21 cellular contexts compared by ENCODE assay signal in genomic region chr16:521381-522210, GRCh38. TPM values are rescaled to one million over a fixed set of nuclear protein-coding genes. Genes with fewer than 3 reads are reported as not detected.
DNase-seq lines count a peak whose midpoint lies in the region; ATAC-seq, FAIRE-seq and TF ChIP-seq lines count a peak whose summit lies in the region.
"Had no signal": no experiment of that assay in that cellular context is flagged by ENCODE, and none has a peak within 500 bp of the region (broad histone marks: within the 10 kb centered on the region; RNA-seq: fewer than 3 reads in every experiment).

No MANE protein-coding gene starts in this region.

- DNase-seq in K562 (ENCODE audit: extremely low read depth in 1 of 4, low spot score in 3 of 4) (no peak), kidney (peak; percentile 65), transverse colon (peak; percentile 84), anterior cingulate cortex (lab: John Stamatoyannopoulos, UW) (no peak)
- no peak for DNase-seq in activated T-cell treated with anti-CD3 and anti-CD28 coated beads, Interleukin-2, amount 50 U/mL, for 24 hours
- DNase-seq: activated CD4-positive, alpha-beta T cell treated with anti-CD3 and anti-CD28 coated beads for 1 hour; aorta; C1 segment of cervical spinal cord; cortex of kidney; erythroblast; NCI-H146; NCI-H226; SIG-M5; sigmoid colon; stimulated activated CD4-positive, alpha-beta T cell treated with anti-CD3 and anti-CD28 coated beads, Interleukin-4, amount 100 ng/mL, for 1 hour had no signal

- no peaks in the 10 kb centered on the region for H3K9me3 Mint-ChIP-seq in activated T-cell treated with anti-CD3 and anti-CD28 coated beads, Interleukin-2, amount 50 U/mL, for 24 hours
- H3K9me3 Mint-ChIP-seq: T-helper 2 cell treated with Interferon-gamma antibody and Interleukin-4, amounts not matched to agents 5 μg/mL and 100 μg/mL, for 36 hours had no signal

- in situ Hi-C loops in K562 (cut with MboI) (no loop called here), transverse colon (cut with MboI; ENCODE audit: low pct_ligation_motif_present in 1 of 4, low pct_unique_long_range_greater_than_20kb in 1 of 4, low sequenced_read_pairs in 3 of 4) (loop anchor here in 1 of 4 donors (25.0 kb wide), 1 partner anchor 91 kb away; no protein-coding TSS in a partner anchor)

- CTCF ChIA-PET in HEK293 (lab: Yijun Ruan, JAX): interaction anchor here (0.6 kb wide), 1 partner anchor 34 kb away, joined by 3 read pairs; no protein-coding TSS in a partner anchor
- CTCF ChIA-PET in K562 (lab: Yijun Ruan, JAX; ENCODE audit: low intra/inter-chr PET ratio): no interaction called here

- TF ChIP-seq CTCF in HEK293 (tag by site-specific recombination; IDR thresholded peaks at IDR 0.05): no peak
- TF ChIP-seq CTCF in K562 (IDR thresholded peaks at IDR 0.05 in 2 of 3, conservative IDR thresholded peaks at IDR 0.05 in 1 of 3; ENCODE audit: insufficient read depth in 2 of 3, low read depth in 1 of 3, low read length in 3 of 3): peak; percentile 27 to 32 (median 30); a peak in 4 of 6 replicates
- TF ChIP-seq CTCF in kidney (IDR thresholded peaks at IDR 0.05; ENCODE audit: borderline replicate concordance, extremely low read depth, insufficient read depth): no peak
- TF ChIP-seq CTCF in transverse colon (IDR thresholded peaks at IDR 0.05): peak; percentile 29 to 75 (median 53)

- H3K27me3 ChIP-seq in K562 (ENCODE audit: control insufficient read depth in 2 of 2, insufficient read depth in 2 of 2, low read length in 2 of 2): no peaks in the 10 kb centered on the region
- H3K27me3 ChIP-seq in transverse colon: no peaks in the 10 kb centered on the region
- H3K27me3 ChIP-seq: sigmoid colon had no signal

- H3K36me3 ChIP-seq in HEK293 (ENCODE audit: control insufficient read depth in 2 of 2, insufficient read depth in 1 of 2, low read length in 2 of 2): peaks cover 0 to 42% of the 10 kb centered on the region in 2 experiments; a peak in 2 of 3 replicates
- H3K36me3 ChIP-seq in K562 (ENCODE audit: control insufficient read depth, insufficient read depth, low read length): peaks cover 11% of the 10 kb centered on the region; the same call in 2 of the 3 replicates
- H3K36me3 ChIP-seq in kidney (ENCODE audit: control insufficient read depth in 1 of 2, insufficient read depth in 2 of 2, low read length in 2 of 2): peaks cover 16 to 37% of the 10 kb centered on the region in 2 donors
- H3K36me3 ChIP-seq in transverse colon: no peaks in the 10 kb centered on the region

- H3K4me1 ChIP-seq in HEK293 (ENCODE audit: control insufficient read depth, insufficient read depth, low read length) (no peaks in the 10 kb centered on the region), K562 (replicated peaks in 1 of 2; ENCODE audit: control insufficient read depth in 2 of 2, insufficient read depth in 2 of 2, low read length in 2 of 2) (peaks cover 15 to 74% of the 10 kb centered on the region in 2 experiments; a peak in 4 of 5 replicates), kidney (ENCODE audit: control insufficient read depth in 1 of 2, insufficient read depth in 1 of 2, low read depth in 1 of 2, low read length in 2 of 2) (peaks cover 14 to 18% of the 10 kb centered on the region in 2 donors), transverse colon (peaks cover 18 to 35% (median 25%) of the 10 kb centered on the region in 4 donors)

- H3K27ac ChIP-seq in HEK293 (ENCODE audit: extremely low read depth, low read depth, low read length) (no peak overlapping the region), K562 (ENCODE audit: extremely low read depth, low read depth, low read length) (no peak overlapping the region), kidney (ENCODE audit: low read depth in 2 of 2, low read length in 2 of 2) (no peak overlapping the region), transverse colon (peak overlapping the region in 1 of 4 donors; percentile 52)
- H3K27ac ChIP-seq: HL-60, sigmoid colon, thoracic aorta had no signal

- H3K27me3 Mint-ChIP-seq in activated T-cell treated with anti-CD3 and anti-CD28 coated beads, Interleukin-2, amount 50 U/mL, for 24 hours: no peaks in the 10 kb centered on the region

- 0 out of 4 replicates have a peak overlapping the region, but pooled peaks of 1 of the 2 experiments have one; percentile 39 for H3K9ac ChIP-seq in K562 (ENCODE audit: insufficient read depth in 1 of 2, low read depth in 2 of 2, low read length in 2 of 2)
- no peak overlapping the region for H3K9ac ChIP-seq in kidney (ENCODE audit: low read length in 2 of 2)

- H3K4me3 ChIP-seq in HEK293 (ENCODE audit: low read depth, low read length) (no peak overlapping the region), K562 (no peak overlapping the region), kidney (ENCODE audit: low read length in 2 of 2) (no peak overlapping the region), transverse colon (no peak overlapping the region)
- H3K4me3 ChIP-seq: sigmoid colon, thoracic aorta had no signal

- H3K4me3 Mint-ChIP-seq in activated T-cell treated with anti-CD3 and anti-CD28 coated beads, Interleukin-2, amount 50 U/mL, for 24 hours: no peak overlapping the region
- H3K4me3 Mint-ChIP-seq: T-helper 2 cell treated with Interferon-gamma antibody and Interleukin-4, amounts not matched to agents 5 μg/mL and 100 μg/mL, for 36 hours had no signal

- 73% methylated on average over 26 of the region's 34 CpGs for WGBS in K562 (ENCODE audit: insufficient coverage, low coverage, missing lambda C conversion rate)
- WGBS in transverse colon (ENCODE audit: low coverage in 1 of 2), 2 donors: 58 to 60% methylated on average over 1 to 28 of the region's 34 CpGs

- H3K4me2 ChIP-seq in K562 (ENCODE audit: insufficient read depth, low read length): no peak overlapping the region

- peaks cover 30% of the 10 kb centered on the region for H3K4me1 Mint-ChIP-seq in activated T-cell treated with anti-CD3 and anti-CD28 coated beads, Interleukin-2, amount 50 U/mL, for 24 hours (ENCODE audit: low read depth)

- no peak for ATAC-seq in K562
- no peak for ATAC-seq in GM18870 (IDR thresholded peaks at IDR 0.05; ENCODE audit: unreplicated experiment)

- TF ChIP-seq RAD21 in K562 (CRISPR knock-in tag; conservative IDR thresholded peaks at IDR 0.05 in 1 of 2, IDR thresholded peaks at IDR 0.05 in 1 of 2): no peak

- FAIRE-seq in K562 (lab: Jason Lieb, UNC): no peak
- FAIRE-seq in kidney (lab: Jason Lieb, UNC): no peak
- FAIRE-seq: islet of Langerhans had no signal

- TF ChIP-seq EP300 in K562 (IDR thresholded peaks at IDR 0.05; ENCODE audit: low read length): no peak
- no peak for TF ChIP-seq EP300 in transverse colon (IDR thresholded peaks at IDR 0.05; ENCODE audit: low read depth)

- no peak overlapping the region for H3K27ac Mint-ChIP-seq in activated T-cell treated with anti-CD3 and anti-CD28 coated beads, Interleukin-2, amount 50 U/mL, for 24 hours
- H3K27ac Mint-ChIP-seq: T-helper 2 cell treated with Interferon-gamma antibody and Interleukin-4, amounts not matched to agents 5 μg/mL and 100 μg/mL, for 36 hours had no signal

- intact Hi-C loops in K562 (cut with micrococcal nuclease) (no loop called here), kidney (cut with DNase I) (no loop called here), transverse colon (cut with DNase I; ENCODE audit: low total_unique reads) (no loop called here)

- no TSS peak for BruUV-seq in K562 (replicated peaks; lab: Mats Ljungman, UMichigan)

- POLR2A ChIA-PET in HEK293 (lab: Yijun Ruan, JAX): no interaction called here
- POLR2A ChIA-PET in K562 (lab: Yijun Ruan, JAX): interaction anchor here (1.4 kb wide), 1 partner anchor 23 kb away, joined by 4 read pairs; no protein-coding TSS in a partner anchor

- H3K79me2 ChIP-seq in K562 (ENCODE audit: control insufficient read depth, insufficient read depth, low read length): peaks cover 18% of the 10 kb centered on the region

- no peak for TF ChIP-seq POLR2A in K562 (conservative IDR thresholded peaks at IDR 0.05)
- no peak for TF ChIP-seq POLR2A in transverse colon (IDR thresholded peaks at IDR 0.05)

- H3K36me3 Mint-ChIP-seq in activated T-cell treated with anti-CD3 and anti-CD28 coated beads, Interleukin-2, amount 50 U/mL, for 24 hours (ENCODE audit: low read depth): peaks cover 53% of the 10 kb centered on the region

- H3K9me3 ChIP-seq in HEK293 (ENCODE audit: control insufficient read depth, insufficient read depth, low read depth, low read length): no peaks in the 10 kb centered on the region
- H3K9me3 ChIP-seq in K562 (replicated peaks; ENCODE audit: control insufficient read depth, insufficient read depth, low read depth, low read length): no peaks in the 10 kb centered on the region
- no peaks in the 10 kb centered on the region for H3K9me3 ChIP-seq in kidney (ENCODE audit: control insufficient read depth in 1 of 2, low read length in 2 of 2)
- H3K9me3 ChIP-seq in transverse colon: no peaks in the 10 kb centered on the region
- H3K9me3 ChIP-seq: sigmoid colon, thoracic aorta had no signal

- peaks cover 3% of the 10 kb centered on the region; the same call in 1 of the 2 replicates for H4K20me1 ChIP-seq in K562 (replicated peaks; ENCODE audit: control insufficient read depth, insufficient read depth, low read length)

- H3K9me1 ChIP-seq in K562 (ENCODE audit: control insufficient read depth, insufficient read depth, low read length): no peaks in the 10 kb centered on the region

- no peak overlapping the region for H2AFZ ChIP-seq in K562 (ENCODE audit: low read depth, low read length)

RNA-seq across cellular contexts. Expression of gene CAPN15, which starts 5.9 kb away (rescaled TPM):
- total RNA-seq in K562 (2011; cell fraction: chromatin; rRNA removed; ENCODE audit: low replicate concordance): 95.0 and 335 TPM in 2 replicates
- total RNA-seq in K562 (2011; cell fraction: nucleolus; rRNA removed): 221 and 227 TPM in 2 replicates
- total RNA-seq in K562 (2011; cell fraction: nucleoplasm; rRNA removed): 99.2 and 108 TPM in 2 replicates
- total RNA-seq in K562 (2014; rRNA removed) (63.2 and 81.8 TPM in 2 replicates), K562 (2014; rRNA removed; fragmentation: Illumina TruSeq; extraction: Trizol) (4.2 and 4.3 TPM in 2 replicates), K562 (2015; rRNA removed; fragmentation: Illumina TruSeq; extraction: Trizol) (26.1 and 28.1 TPM in 2 replicates), K562 (2021) (105 and 111 TPM in 2 replicates), kidney (52.9 TPM), transverse colon (100 to 1,000 TPM; 108 to 388 (median 175) TPM)
- polyA plus RNA-seq in K562 (2011; rRNA removed) (14.2 and 20.5 TPM in 2 replicates), K562 (2014; fragmentation: Illumina TruSeq; extraction: Trizol) (4.9 and 23.2 TPM in 2 replicates), K562 (2014; fragmentation: Nextera tagmentation; extraction: Ambion mirVana) (under 1 TPM; 0.62 to 0.77 TPM), K562 (2014; rRNA removed) (50.2 and 52.3 TPM in 2 replicates), kidney (ENCODE audit: insufficient read depth, low read depth, low replicate concordance) (17.9 TPM)
- polyA plus RNA-seq in K562 (2011; cell fraction: cytosol; rRNA removed): 20.0 and 89.6 TPM in 2 replicates
- polyA plus RNA-seq in K562 (2011; cell fraction: nucleus; rRNA removed): 120 and 194 TPM in 2 replicates
- polyA plus RNA-seq in K562 (2012): 43.4 and 45.5 TPM in 2 replicates
- 5.4 and 12.8 TPM in 2 replicates for polyA minus RNA-seq in K562 (2011; rRNA and poly(A)+ RNA removed)
- polyA minus RNA-seq in K562 (2011; cell fraction: cytosol; rRNA and poly(A)+ RNA removed): 69.7 and 71.5 TPM in 2 replicates
- 29.7 and 35.1 TPM in 2 replicates for polyA minus RNA-seq in K562 (2011; cell fraction: nucleus; rRNA and poly(A)+ RNA removed)

RNA-seq across cellular contexts. Expression of gene PRR35, which starts 38.6 kb away (rescaled TPM):
- total RNA-seq in K562 (2011; cell fraction: chromatin; rRNA removed; ENCODE audit: low replicate concordance): 0.18 and 0.79 TPM in 2 replicates
- total RNA-seq in K562 (2011; cell fraction: nucleolus; rRNA removed): 0.66 and 1.3 TPM in 2 replicates
- 0.29 and 0.53 TPM in 2 replicates for total RNA-seq in K562 (2011; cell fraction: nucleoplasm; rRNA removed)
- total RNA-seq in K562 (2014; rRNA removed) (0.41 and 0.45 TPM in 2 replicates), K562 (2014; rRNA removed; fragmentation: Illumina TruSeq; extraction: Trizol) (not detected in 2 replicates), K562 (2015; rRNA removed; fragmentation: Illumina TruSeq; extraction: Trizol) (0.08 TPM in 1 of 2 replicates, not detected in the other), K562 (2021) (0.18 and 0.42 TPM in 2 replicates), kidney (1.8 TPM), transverse colon (not detected)
- polyA plus RNA-seq in K562 (2011; rRNA removed) (0.09 and 0.17 TPM in 2 replicates), K562 (2014; fragmentation: Illumina TruSeq; extraction: Trizol) (0.07 TPM in 1 of 2 replicates, not detected in the other), K562 (2014; fragmentation: Nextera tagmentation; extraction: Ambion mirVana) (not detected), K562 (2014; rRNA removed) (0.15 and 0.24 TPM in 2 replicates), kidney (ENCODE audit: insufficient read depth, low read depth, low replicate concordance) (24.4 TPM)
- 0.07 and 1.2 TPM in 2 replicates for polyA plus RNA-seq in K562 (2011; cell fraction: cytosol; rRNA removed)
- 0.20 and 2.2 TPM in 2 replicates for polyA plus RNA-seq in K562 (2011; cell fraction: nucleus; rRNA removed)
- polyA plus RNA-seq in K562 (2012): 0.09 and 0.14 TPM in 2 replicates
- not detected in 2 replicates for polyA minus RNA-seq in K562 (2011; rRNA and poly(A)+ RNA removed)
- not detected in 2 replicates for polyA minus RNA-seq in K562 (2011; cell fraction: cytosol; rRNA and poly(A)+ RNA removed)
- 0.27 TPM in 1 of 2 replicates, not detected in the other for polyA minus RNA-seq in K562 (2011; cell fraction: nucleus; rRNA and poly(A)+ RNA removed)
- total RNA-seq: aorta, sigmoid colon had no signal
- polyA plus RNA-seq: sigmoid colon had no signal

RNA-seq across cellular contexts. Expression of gene NHLRC4, which starts 45.2 kb away (rescaled TPM):
- 3.1 and 8.5 TPM in 2 replicates for total RNA-seq in K562 (2011; cell fraction: chromatin; rRNA removed; ENCODE audit: low replicate concordance)
- total RNA-seq in K562 (2011; cell fraction: nucleolus; rRNA removed): 8.4 and 8.8 TPM in 2 replicates
- total RNA-seq in K562 (2011; cell fraction: nucleoplasm; rRNA removed): 5.0 TPM in 2 replicates
- total RNA-seq in K562 (2014; rRNA removed): 2.6 and 3.1 TPM in 2 replicates
- 0.47 and 0.48 TPM in 2 replicates for total RNA-seq in K562 (2014; rRNA removed; fragmentation: Illumina TruSeq; extraction: Trizol)
- total RNA-seq in K562 (2015; rRNA removed; fragmentation: Illumina TruSeq; extraction: Trizol): 1.2 and 1.3 TPM in 2 replicates
- total RNA-seq in K562 (2021): 2.0 and 3.0 TPM in 2 replicates
- polyA plus RNA-seq in K562 (2011; rRNA removed): 1.3 and 1.7 TPM in 2 replicates
- polyA plus RNA-seq in K562 (2011; cell fraction: cytosol; rRNA removed): 2.0 and 4.5 TPM in 2 replicates
- polyA plus RNA-seq in K562 (2011; cell fraction: nucleus; rRNA removed): 6.2 and 8.3 TPM in 2 replicates
- polyA plus RNA-seq in K562 (2012): 1.7 and 7.2 TPM in 2 replicates
- polyA plus RNA-seq in K562 (2014; fragmentation: Illumina TruSeq; extraction: Trizol): 0.24 and 1.1 TPM in 2 replicates
- polyA plus RNA-seq in K562 (2014; fragmentation: Nextera tagmentation; extraction: Ambion mirVana): not detected
- polyA plus RNA-seq in K562 (2014; rRNA removed): 3.2 and 3.7 TPM in 2 replicates
- polyA minus RNA-seq in K562 (2011; rRNA and poly(A)+ RNA removed): 0.39 and 0.51 TPM in 2 replicates
- 1.3 TPM in 1 of 2 replicates, not detected in the other for polyA minus RNA-seq in K562 (2011; cell fraction: cytosol; rRNA and poly(A)+ RNA removed)
- 6.5 and 8.1 TPM in 2 replicates for polyA minus RNA-seq in K562 (2011; cell fraction: nucleus; rRNA and poly(A)+ RNA removed)
- 3.3 TPM for total RNA-seq in kidney
- 17.4 TPM for polyA plus RNA-seq in kidney (ENCODE audit: insufficient read depth, low read depth, low replicate concordance)
- total RNA-seq in transverse colon: under 1 TPM in 3 of 4 donors, not detected in 1; 0.55 to 0.75 (median 0.64) TPM

RNA-seq across cellular contexts. Expression of gene PIGQ, which starts 48.2 kb away (rescaled TPM):
- total RNA-seq in K562 (2011; cell fraction: chromatin; rRNA removed; ENCODE audit: low replicate concordance): 51.8 and 208 TPM in 2 replicates
- total RNA-seq in K562 (2011; cell fraction: nucleolus; rRNA removed): 193 and 220 TPM in 2 replicates
- total RNA-seq in K562 (2011; cell fraction: nucleoplasm; rRNA removed): 84.0 and 92.9 TPM in 2 replicates
- total RNA-seq in K562 (2014; rRNA removed) (30.7 and 36.1 TPM in 2 replicates), K562 (2014; rRNA removed; fragmentation: Illumina TruSeq; extraction: Trizol) (2.3 and 3.4 TPM in 2 replicates), K562 (2015; rRNA removed; fragmentation: Illumina TruSeq; extraction: Trizol) (14.1 and 14.3 TPM in 2 replicates), K562 (2021) (43.7 and 49.6 TPM in 2 replicates), kidney (92.9 TPM), transverse colon (100 to 1,000 TPM in 1 of 4 donors, 10 to 100 TPM in 3; 37.4 to 115 (median 56.0) TPM)
- polyA plus RNA-seq in K562 (2011; rRNA removed) (11.2 and 19.4 TPM in 2 replicates), K562 (2014; fragmentation: Illumina TruSeq; extraction: Trizol) (11.7 and 21.9 TPM in 2 replicates), K562 (2014; fragmentation: Nextera tagmentation; extraction: Ambion mirVana) (1 to 10 TPM in 1 of 2 experiments, under 1 TPM in 1; 0.20 to 2.5 TPM), K562 (2014; rRNA removed) (42.1 and 42.3 TPM in 2 replicates), kidney (ENCODE audit: insufficient read depth, low read depth, low replicate concordance) (118 TPM)
- polyA plus RNA-seq in K562 (2011; cell fraction: cytosol; rRNA removed): 15.7 and 51.3 TPM in 2 replicates
- polyA plus RNA-seq in K562 (2011; cell fraction: nucleus; rRNA removed): 84.7 and 175 TPM in 2 replicates
- polyA plus RNA-seq in K562 (2012): 22.2 and 33.3 TPM in 2 replicates
- polyA minus RNA-seq in K562 (2011; rRNA and poly(A)+ RNA removed): 9.6 and 17.9 TPM in 2 replicates
- polyA minus RNA-seq in K562 (2011; cell fraction: cytosol; rRNA and poly(A)+ RNA removed): 11.2 and 15.5 TPM in 2 replicates
- 33.2 and 44.4 TPM in 2 replicates for polyA minus RNA-seq in K562 (2011; cell fraction: nucleus; rRNA and poly(A)+ RNA removed)

Comparison
In these comparisons a context has a peak if more than half of its experiments do, and no peak if none do; other contexts are left out.
1. CTCF ChIP-seq: peak in K562 (3 of 3) and transverse colon (5 of 5); none in HEK293 (single experiment) and kidney (single experiment).
2. DNase-seq: peak in kidney (single experiment) and transverse colon (single experiment); none in K562 (0 of 4), anterior cingulate cortex (0 of 58) and activated T-cell treated with anti-CD3 and anti-CD28 coated beads, Interleukin-2, amount 50 U/mL, for 24 hours (single experiment).
3. Of the 44 proteins assayed by ChIP-seq in both K562 and HEK293: peak only in K562: CTCF; only in HEK293: PATZ1; in both: none; in neither: 42.